14 cellular contexts compared by ENCODE assay signal in the genomic region with DNA sequence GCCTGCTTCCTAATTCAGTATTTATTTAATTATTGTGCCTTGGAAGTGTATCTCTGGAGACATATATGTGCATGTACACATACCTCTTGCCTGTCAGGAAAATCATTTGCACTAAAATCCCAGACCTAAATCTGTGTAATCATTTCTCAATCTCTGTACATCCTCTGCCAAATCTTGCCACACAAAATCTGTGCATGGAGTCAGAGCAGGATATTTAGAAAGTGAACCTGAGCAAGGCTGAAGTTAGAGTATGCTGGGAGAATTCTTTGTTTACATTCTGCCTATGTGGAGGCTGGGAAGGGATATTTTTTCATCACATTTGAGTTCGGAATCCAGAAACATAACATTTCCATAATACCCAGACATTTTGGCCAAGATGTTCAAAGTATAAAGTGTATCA. TPM values are rescaled to one million over a fixed set of nuclear protein-coding genes. Genes with fewer than 3 reads are reported as not detected.
DNase-seq lines count a peak whose midpoint lies in the region; ATAC-seq lines count a peak whose summit lies in the region.
"Had no signal": no experiment of that assay in that cellular context is flagged by ENCODE, and none has a peak within 500 bp of the region (broad histone marks: within the 10 kb centered on the region; RNA-seq: fewer than 3 reads in every experiment).

No MANE protein-coding gene starts in this region.

- no peaks in the 10 kb centered on the region for H3K27me3 Mint-ChIP-seq in activated naive CD4-positive, alpha-beta T cell treated with anti-CD3 and anti-CD28 coated beads, Interleukin-2, amount 10 ng/mL, durations not matched to agents 7 days and 5 days
- H3K27me3 Mint-ChIP-seq in activated CD4-positive, alpha-beta memory T cell treated with anti-CD3 and anti-CD28 coated beads, Interleukin-2, amount 10 ng/mL, durations not matched to agents 7 days and 5 days: no peaks in the 10 kb centered on the region
- H3K27me3 Mint-ChIP-seq in stimulated activated naive CD8-positive, alpha-beta T cell treated with anti-CD3 and anti-CD28 coated beads, Interleukin-15, amount 100 ng/mL, for 72 hours: no peaks in the 10 kb centered on the region

- H3K36me3 Mint-ChIP-seq in activated naive CD4-positive, alpha-beta T cell treated with anti-CD3 and anti-CD28 coated beads, Interleukin-2, amount 10 ng/mL, durations not matched to agents 7 days and 5 days: peaks cover 74% of the 10 kb centered on the region
- peaks cover 90% of the 10 kb centered on the region for H3K36me3 Mint-ChIP-seq in activated CD4-positive, alpha-beta memory T cell treated with anti-CD3 and anti-CD28 coated beads, Interleukin-2, amount 10 ng/mL, durations not matched to agents 7 days and 5 days (ENCODE audit: low read depth)

- no peaks in the 10 kb centered on the region for H3K9me3 Mint-ChIP-seq in activated naive CD4-positive, alpha-beta T cell treated with anti-CD3 and anti-CD28 coated beads, Interleukin-2, amount 10 ng/mL, durations not matched to agents 7 days and 5 days
- no peaks in the 10 kb centered on the region for H3K9me3 Mint-ChIP-seq in activated CD4-positive, alpha-beta memory T cell treated with anti-CD3 and anti-CD28 coated beads, Interleukin-2, amount 10 ng/mL, durations not matched to agents 7 days and 5 days
- H3K9me3 Mint-ChIP-seq in stimulated activated naive CD8-positive, alpha-beta T cell treated with anti-CD3 and anti-CD28 coated beads, Interleukin-15, amount 100 ng/mL, for 72 hours: no peaks in the 10 kb centered on the region

- H3K4me1 Mint-ChIP-seq in activated naive CD4-positive, alpha-beta T cell treated with anti-CD3 and anti-CD28 coated beads, Interleukin-2, amount 10 ng/mL, durations not matched to agents 7 days and 5 days: peaks cover 89% of the 10 kb centered on the region
- H3K4me1 Mint-ChIP-seq in activated CD4-positive, alpha-beta memory T cell treated with anti-CD3 and anti-CD28 coated beads, Interleukin-2, amount 10 ng/mL, durations not matched to agents 7 days and 5 days: peaks cover 88% of the 10 kb centered on the region
- H3K4me1 Mint-ChIP-seq in stimulated activated naive CD8-positive, alpha-beta T cell treated with anti-CD3 and anti-CD28 coated beads, Interleukin-15, amount 100 ng/mL, for 72 hours: peaks cover 96% of the 10 kb centered on the region

- CTCF ChIA-PET in activated naive CD4-positive, alpha-beta T cell treated with anti-CD3 and anti-CD28 coated beads, Interleukin-2, amount 10 ng/mL, durations not matched to agents 7 days and 5 days (lab: Charles Lee): interaction anchor here (0.6 to 2.4 kb wide), 3 partner anchors 8 to 172 kb away, joined by 3 to 20 read pairs (median 4); partner anchors contain the start of gene XRCC5
- CTCF ChIA-PET in activated CD4-positive, alpha-beta memory T cell treated with anti-CD3 and anti-CD28 coated beads, Interleukin-2, amount 10 ng/mL, durations not matched to agents 7 days and 5 days (lab: Charles Lee): interaction anchor here (0.9 to 1.0 kb wide), 2 partner anchors 20 to 85 kb away, joined by 3 to 4 read pairs; no protein-coding TSS in a partner anchor

- POLR2A ChIA-PET in activated CD4-positive, alpha-beta memory T cell treated with anti-CD3 and anti-CD28 coated beads, Interleukin-2, amount 10 ng/mL, durations not matched to agents 7 days and 5 days (lab: Charles Lee): interaction anchor here (1.0 to 3.8 kb wide), 3 partner anchors 9 to 103 kb away, joined by 3 to 29 read pairs (median 5); partner anchors contain the start of gene XRCC5

- peak overlapping the region; percentile 85 for H3K27ac Mint-ChIP-seq in activated naive CD4-positive, alpha-beta T cell treated with anti-CD3 and anti-CD28 coated beads, Interleukin-2, amount 10 ng/mL, durations not matched to agents 7 days and 5 days
- H3K27ac Mint-ChIP-seq in activated CD4-positive, alpha-beta memory T cell treated with anti-CD3 and anti-CD28 coated beads, Interleukin-2, amount 10 ng/mL, durations not matched to agents 7 days and 5 days: peak overlapping the region; percentile 60
- peak overlapping the region in 1 of 2 donors; percentile 3 for H3K27ac Mint-ChIP-seq in stimulated activated naive CD8-positive, alpha-beta T cell treated with anti-CD3 and anti-CD28 coated beads, Interleukin-15, amount 100 ng/mL, for 72 hours

- no peak for ATAC-seq in stimulated activated naive CD8-positive, alpha-beta T cell treated with anti-CD3 and anti-CD28 coated beads, Interleukin-15, amount 100 ng/mL, for 72 hours
- ATAC-seq in HG02610 (IDR thresholded peaks at IDR 0.05; ENCODE audit: unreplicated experiment): no peak
- ATAC-seq: left colon had no signal

- no peak for DNase-seq in activated naive CD4-positive, alpha-beta T cell treated with anti-CD3 and anti-CD28 coated beads, Interleukin-2, amount 10 ng/mL, durations not matched to agents 7 days and 5 days
- no peak for DNase-seq in activated naive CD4-positive, alpha-beta T cell treated with anti-CD3 and anti-CD28 coated beads, Interleukin-2, amount 50 U/mL, for 16 hours
- no peak for DNase-seq in activated CD4-positive, alpha-beta memory T cell treated with anti-CD3 and anti-CD28 coated beads, Interleukin-2, amount 10 ng/mL, durations not matched to agents 7 days and 5 days
- peak; percentile 63 for DNase-seq in fibroblast of gingiva (ENCODE audit: low read depth)
- DNase-seq in stimulated activated naive CD8-positive, alpha-beta T cell treated with anti-CD3 and anti-CD28 coated beads, Interleukin-15, amount 100 ng/mL, for 72 hours: no peak
- DNase-seq in NCI-H1048 (lab: John Stamatoyannopoulos, UW): no peak
- no peak for DNase-seq in dedifferentiated amniotic fluid mesenchymal stem cell (ENCODE audit: extremely low spot score)
- DNase-seq: dermis blood vessel endothelial cell, left colon, NCI-H1417 treated with DMSO at 0.1 percent for 48 hours, NCI-H345, retina, SJCRH30 had no signal

- H3K4me3 Mint-ChIP-seq in activated naive CD4-positive, alpha-beta T cell treated with anti-CD3 and anti-CD28 coated beads, Interleukin-2, amount 10 ng/mL, durations not matched to agents 7 days and 5 days: no peak overlapping the region
- no peak overlapping the region for H3K4me3 Mint-ChIP-seq in activated CD4-positive, alpha-beta memory T cell treated with anti-CD3 and anti-CD28 coated beads, Interleukin-2, amount 10 ng/mL, durations not matched to agents 7 days and 5 days
- peak overlapping the region; percentile 42 to 48 for H3K4me3 Mint-ChIP-seq in stimulated activated naive CD8-positive, alpha-beta T cell treated with anti-CD3 and anti-CD28 coated beads, Interleukin-15, amount 100 ng/mL, for 72 hours

RNA-seq across cellular contexts. Expression of gene XRCC5, which starts 9.3 kb away (rescaled TPM):
- total RNA-seq in activated CD4-positive, alpha-beta memory T cell treated with anti-CD3 and anti-CD28 coated beads, Interleukin-2, amount 10 ng/mL, durations not matched to agents 7 days and 5 days: 100 to 1,000 TPM; 296 to 302 TPM

RNA-seq across cellular contexts. Expression of gene TMEM169, which starts 36.8 kb away (rescaled TPM):
- 1 to 10 TPM; 2.3 to 3.5 TPM for total RNA-seq in activated CD4-positive, alpha-beta memory T cell treated with anti-CD3 and anti-CD28 coated beads, Interleukin-2, amount 10 ng/mL, durations not matched to agents 7 days and 5 days

RNA-seq across cellular contexts. Expression of gene PECR, which starts 36.9 kb away (rescaled TPM):
- 10 to 100 TPM; 32.5 to 34.7 TPM for total RNA-seq in activated CD4-positive, alpha-beta memory T cell treated with anti-CD3 and anti-CD28 coated beads, Interleukin-2, amount 10 ng/mL, durations not matched to agents 7 days and 5 days

Comparison
In these comparisons a context has a peak if more than half of its experiments do, and no peak if none do; other contexts are left out.
1. H3K4me3 Mint-ChIP-seq: peak in stimulated activated naive CD8-positive, alpha-beta T cell treated with anti-CD3 and anti-CD28 coated beads, Interleukin-15, amount 100 ng/mL, for 72 hours (2 of 2); none in activated naive CD4-positive, alpha-beta T cell treated with anti-CD3 and anti-CD28 coated beads, Interleukin-2, amount 10 ng/mL, durations not matched to agents 7 days and 5 days (single experiment) and activated CD4-positive, alpha-beta memory T cell treated with anti-CD3 and anti-CD28 coated beads, Interleukin-2, amount 10 ng/mL, durations not matched to agents 7 days and 5 days (single experiment).